ENCODE assay signal across 9 cellular contexts in genomic region chr11:11157201-11157600, GRCh38.
DNase-seq lines count a peak whose midpoint lies in the region; ATAC-seq and TF ChIP-seq lines count a peak whose summit lies in the region.
"Had no signal": no experiment of that assay in that cellular context is flagged by ENCODE, and none has a peak within 500 bp of the region (broad histone marks: within the 10 kb centered on the region; RNA-seq: fewer than 3 reads in every experiment).

No MANE protein-coding gene starts in this region.

- peak; percentile 63 for DNase-seq in activated gamma-delta T cell treated with Interleukin-2 at 50 U/mL for 16 hours
- DNase-seq in activated gamma-delta T cell (lab: John Stamatoyannopoulos, UW) = no peak
- no peak for DNase-seq in PC-9
- DNase-seq in adipocyte (ENCODE audit: low read depth) = peak; percentile 49
- DNase-seq in left lobe of liver (ENCODE audit: low spot score) = no peak
- no peak for DNase-seq in superior temporal gyrus (ENCODE audit: extremely low spot score)

- H3K79me2 ChIP-seq in PC-9 (ENCODE audit: low read depth) = no peaks in the 10 kb centered on the region

- peak; percentile 84 for ATAC-seq in left lobe of liver
- no peak for ATAC-seq in HG03097 (IDR thresholded peaks at IDR 0.05; ENCODE audit: low FRiP score, unreplicated experiment)
- no peak for ATAC-seq in HG03457 (IDR thresholded peaks at IDR 0.05; ENCODE audit: unreplicated experiment)

- POLR2A ChIA-PET in PC-9 (lab: Charles Lee; ENCODE audit: unreplicated experiment) = no interaction called here

- H3K4me3 ChIP-seq in PC-9 (no peak overlapping the region), adipocyte (ENCODE audit: low read length) (no peak overlapping the region)
- H3K4me3 ChIP-seq: thoracic aorta had no signal

- H2AFZ ChIP-seq in PC-9 = no peak overlapping the region

- BruUV-seq in PC-9 (replicated peaks; lab: Mats Ljungman, UMichigan) = no TSS peak

- no peaks in the 10 kb centered on the region for H3K9me3 ChIP-seq in PC-9 (ENCODE audit: insufficient read depth, low read depth)
- no peaks in the 10 kb centered on the region for H3K9me3 ChIP-seq in adipocyte (ENCODE audit: control insufficient read depth, low read length)
- H3K9me3 ChIP-seq: thoracic aorta had no signal

- H3F3A ChIP-seq in PC-9 (ENCODE audit: insufficient read depth, low read depth) = no peaks in the 10 kb centered on the region

- CTCF ChIA-PET in PC-9 (lab: Charles Lee) = no interaction called here

- H3K27me3 ChIP-seq in PC-9 (ENCODE audit: insufficient read depth, low read depth) (no peaks in the 10 kb centered on the region), adipocyte (replicated peaks; ENCODE audit: control insufficient read depth, insufficient read depth, low read length) (peaks cover 44% of the 10 kb centered on the region)

- intact Hi-C loops in PC-9 (cut with micrococcal nuclease; ENCODE audit: unreplicated experiment) = no loop called here

- H3K9me2 ChIP-seq in PC-9 (ENCODE audit: insufficient read depth) = no peaks in the 10 kb centered on the region

- no peak overlapping the region for H3K9ac ChIP-seq in adipocyte (ENCODE audit: low read length)

- TF ChIP-seq CTCF in PC-9 (conservative IDR thresholded peaks at IDR 0.05) = peak; percentile 31; the same call in 1 of the 2 replicates

- H3K4me1 ChIP-seq in PC-9 (replicated peaks; ENCODE audit: insufficient read depth) = no peaks in the 10 kb centered on the region
- H3K4me1 ChIP-seq in adipocyte (ENCODE audit: control insufficient read depth, insufficient read depth, low read length) = no peaks in the 10 kb centered on the region

- H4K20me1 ChIP-seq in PC-9 (ENCODE audit: insufficient read depth) = no peaks in the 10 kb centered on the region

- no peak overlapping the region for H3K27ac ChIP-seq in PC-9
- H3K27ac ChIP-seq: thoracic aorta had no signal

- H3K4me2 ChIP-seq in PC-9 = no peak overlapping the region

- H3K36me3 ChIP-seq in PC-9 (ENCODE audit: low read depth) (no peaks in the 10 kb centered on the region), adipocyte (ENCODE audit: control insufficient read depth, insufficient read depth, low read length, severe bottlenecking) (no peaks in the 10 kb centered on the region)
- H3K36me3 ChIP-seq: thoracic aorta had no signal

Comparison
In these comparisons a context has a peak if more than half of its experiments do, and no peak if none do; other contexts are left out.
1. DNase-seq: peak in activated gamma-delta T cell treated with Interleukin-2 at 50 U/mL for 16 hours (single experiment) and adipocyte (single experiment); none in activated gamma-delta T cell (single experiment), PC-9 (0 of 2), left lobe of liver (single experiment) and superior temporal gyrus (single experiment).